Comparison of ENCODE assay signal across 10 cellular contexts in the genomic region with DNA sequence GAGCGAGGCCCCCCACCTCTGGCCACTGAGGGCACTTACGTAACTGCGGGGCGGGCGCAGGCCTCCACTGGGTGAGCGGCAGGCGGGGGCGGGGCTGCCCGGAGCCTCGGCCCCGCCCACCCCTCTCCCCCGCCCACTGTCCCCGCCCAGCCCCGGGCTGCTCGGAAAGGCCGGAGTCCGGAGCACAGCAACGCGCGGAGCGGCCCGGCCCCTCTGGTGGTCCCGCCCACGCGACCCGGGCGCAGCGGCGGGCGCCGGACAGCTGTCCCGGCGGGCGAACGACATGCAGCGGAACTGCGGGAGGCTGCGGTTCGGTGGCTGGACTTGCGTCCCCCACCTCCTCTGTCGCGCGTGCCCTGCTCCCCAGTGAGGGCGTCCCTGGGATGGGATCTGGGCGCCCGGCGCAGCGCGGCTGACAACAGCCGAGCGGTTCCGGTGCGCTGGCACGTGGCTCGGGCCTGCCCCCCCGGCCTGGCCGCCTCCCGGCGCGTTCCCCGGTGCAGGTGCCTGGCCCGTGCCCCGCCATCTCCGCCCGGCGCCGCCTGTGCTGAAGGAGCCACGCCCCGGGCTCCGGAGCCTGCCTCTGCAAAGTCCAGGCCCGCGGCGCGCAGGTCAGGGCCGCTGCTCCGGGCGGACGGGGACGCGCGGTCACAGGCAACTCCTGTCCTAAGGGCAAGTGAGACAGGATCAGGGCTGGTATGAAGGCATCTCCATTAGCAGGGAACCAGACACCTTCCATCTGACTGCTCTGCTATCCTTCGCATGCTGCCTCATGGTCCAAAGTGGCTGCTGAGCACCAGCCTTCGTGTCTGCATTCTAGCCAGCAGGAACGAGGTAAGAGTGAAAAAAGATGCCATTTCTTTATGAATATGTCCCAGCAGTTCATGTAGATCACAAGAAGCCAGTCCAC. TPM values are rescaled to one million over a fixed set of nuclear protein-coding genes. Genes with fewer than 3 reads are reported as not detected.
A peak's percentile ranks its signal among the peaks of the same experiment; 100 is the strongest.
DNase-seq lines count a peak whose midpoint lies in the region; TF ChIP-seq lines count a peak whose summit lies in the region.
"Had no signal": no experiment of that assay in that cellular context is flagged by ENCODE, and none has a peak within 500 bp of the region (broad histone marks: within the 10 kb centered on the region; RNA-seq: fewer than 3 reads in every experiment).

No MANE protein-coding gene starts in this region.

- no peak overlapping the region for H3K9ac ChIP-seq in adipocyte (ENCODE audit: low read length)
- H3K9ac ChIP-seq in iPS-15b (ENCODE audit: low read depth, low read length) = no peak overlapping the region
- H3K9ac ChIP-seq in smooth muscle cell (ENCODE audit: low read depth) = no peak overlapping the region

- no peak for TF ChIP-seq CTCF in smooth muscle cell (IDR thresholded peaks at IDR 0.05; ENCODE audit: borderline replicate concordance, insufficient read depth, poor library complexity, severe bottlenecking)

- no peak overlapping the region for H3K27ac ChIP-seq in smooth muscle cell (ENCODE audit: low read depth)
- H3K27ac ChIP-seq: C4-2B had no signal

- H4K20me1 ChIP-seq in smooth muscle cell (ENCODE audit: low read depth) = no peaks in the 10 kb centered on the region

- H3K4me2 ChIP-seq in smooth muscle cell = peak overlapping the region; percentile 78

- H2AFZ ChIP-seq in smooth muscle cell (ENCODE audit: low read depth) = no peak overlapping the region

- H3F3A ChIP-seq in smooth muscle cell (ENCODE audit: low read depth) = no peaks in the 10 kb centered on the region

- H3K27me3 ChIP-seq in adipocyte (replicated peaks; ENCODE audit: control insufficient read depth, insufficient read depth, low read length) = peaks cover 51% of the 10 kb centered on the region
- peaks cover 28% of the 10 kb centered on the region for H3K27me3 ChIP-seq in iPS-15b (ENCODE audit: control insufficient read depth, insufficient read depth, low read length)
- H3K27me3 ChIP-seq in smooth muscle cell (ENCODE audit: low read depth) = peaks cover 63% of the 10 kb centered on the region

- peak; percentile 22 to 23 for DNase-seq in activated CD4-positive, alpha-beta T cell treated with anti-CD3 and anti-CD28 coated beads, Interleukin-2, amount 50 U/mL, for 48 hours
- DNase-seq in activated CD4-positive, alpha-beta T cell treated with anti-CD3 and anti-CD28 coated beads for 1 hour = no peak
- DNase-seq in adipocyte (ENCODE audit: low read depth) = peak; percentile 9
- no peak for DNase-seq in smooth muscle cell (lab: John Stamatoyannopoulos, UW; ENCODE audit: unreplicated experiment)
- no peak for DNase-seq in LoVo (ENCODE audit: low spot score)
- no peak for DNase-seq in dedifferentiated amniotic fluid mesenchymal stem cell (ENCODE audit: extremely low spot score)
- DNase-seq in NCI-H1694 treated with DMSO at 0.1 percent for 48 hours (lab: John Stamatoyannopoulos, UW) = no peak

- H3K79me2 ChIP-seq in smooth muscle cell (ENCODE audit: low read depth) = no peaks in the 10 kb centered on the region

- peaks cover 13% of the 10 kb centered on the region for H3K9me3 ChIP-seq in adipocyte (ENCODE audit: control insufficient read depth, low read length)
- H3K9me3 ChIP-seq in iPS-15b (ENCODE audit: control insufficient read depth, insufficient read depth, low read length) = no peaks in the 10 kb centered on the region
- no peaks in the 10 kb centered on the region for H3K9me3 ChIP-seq in smooth muscle cell (replicated peaks; ENCODE audit: low read depth)

- no peak overlapping the region for H3K4me3 ChIP-seq in adipocyte (ENCODE audit: low read length)
- H3K4me3 ChIP-seq in iPS-15b (ENCODE audit: low read depth, low read length) = peak overlapping the region; percentile 59
- H3K4me3 ChIP-seq in smooth muscle cell = peak overlapping the region; percentile 33

- WGBS in smooth muscle cell (ENCODE audit: low lambda C conversion rate) = 12% methylated on average over 54 of the region's 84 CpGs

- peaks cover 5% of the 10 kb centered on the region for H3K4me1 ChIP-seq in adipocyte (ENCODE audit: control insufficient read depth, insufficient read depth, low read length)
- no peaks in the 10 kb centered on the region for H3K4me1 ChIP-seq in iPS-15b (ENCODE audit: control insufficient read depth, insufficient read depth, low read length)
- H3K4me1 ChIP-seq in smooth muscle cell (ENCODE audit: low read depth) = no peaks in the 10 kb centered on the region

- H3K36me3 ChIP-seq in adipocyte (ENCODE audit: control insufficient read depth, insufficient read depth, low read length, severe bottlenecking) = no peaks in the 10 kb centered on the region
- H3K36me3 ChIP-seq in iPS-15b (ENCODE audit: control insufficient read depth, insufficient read depth, low read length) = no peaks in the 10 kb centered on the region
- H3K36me3 ChIP-seq in smooth muscle cell (ENCODE audit: low read depth) = no peaks in the 10 kb centered on the region

RNA-seq across cellular contexts. Expression of gene JAKMIP1, which starts 21.8 kb away (rescaled TPM):
- total RNA-seq in smooth muscle cell = 0.45 TPM in 1 of 2 replicates, not detected in the other
- 0.07 and 0.64 TPM in 2 replicates for polyA plus RNA-seq in smooth muscle cell
- total RNA-seq: glomerular endothelial cell had no signal

RNA-seq across cellular contexts. Expression of gene WFS1, which starts 47.5 kb away (rescaled TPM):
- total RNA-seq in smooth muscle cell = 25.3 and 30.2 TPM in 2 replicates
- polyA plus RNA-seq in smooth muscle cell = 28.6 and 38.8 TPM in 2 replicates

Comparison
In these comparisons a context has a peak if more than half of its experiments do, and no peak if none do; other contexts are left out.
1. DNase-seq: peak in activated CD4-positive, alpha-beta T cell treated with anti-CD3 and anti-CD28 coated beads, Interleukin-2, amount 50 U/mL, for 48 hours (2 of 2) and adipocyte (single experiment); none in activated CD4-positive, alpha-beta T cell treated with anti-CD3 and anti-CD28 coated beads for 1 hour (single experiment), smooth muscle cell (single experiment), LoVo (single experiment), dedifferentiated amniotic fluid mesenchymal stem cell (single experiment) and NCI-H1694 treated with DMSO at 0.1 percent for 48 hours (single experiment).